1 cellular context compared by ENCODE assay signal in the genomic region with DNA sequence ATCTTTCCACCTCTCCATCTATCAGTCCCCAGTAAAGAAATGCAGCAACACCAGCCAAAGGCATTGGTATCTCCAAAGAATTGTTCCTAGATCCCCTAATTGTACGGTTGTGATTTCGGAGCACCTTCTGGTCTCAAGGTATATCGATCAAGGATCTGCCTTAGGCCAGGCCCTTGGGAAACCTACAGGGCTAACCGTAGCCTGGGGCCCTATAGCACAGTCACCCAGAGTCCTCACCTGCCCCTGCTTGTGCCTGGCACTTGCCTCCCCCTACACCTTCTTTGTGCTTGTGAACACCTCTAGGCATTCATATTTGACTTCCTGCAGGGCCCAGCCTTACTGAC.
TF ChIP-seq lines count a peak whose summit lies in the region.

No MANE protein-coding gene starts in this region.

TF ChIP-seq in GM23338, 12 proteins besides CTCF, POLR2A, EP300 and RAD21:
- TF ChIP-seq CREB1 (CRISPR knock-in tag; IDR thresholded peaks at IDR 0.05; ENCODE audit: low read depth) (no peak), ZNF114 (CRISPR knock-in tag; IDR thresholded peaks at IDR 0.05) (no peak), POLR2AphosphoS5 (IDR thresholded peaks at IDR 0.05; ENCODE audit: low read depth) (no peak), EZH2 (IDR thresholded peaks at IDR 0.05; ENCODE audit: low read depth, unreplicated experiment) (no peak), EZH2phosphoT487 (IDR thresholded peaks at IDR 0.05; ENCODE audit: unreplicated experiment) (no peak), STAT1 (IDR thresholded peaks at IDR 0.05; ENCODE audit: unreplicated experiment) (no peak), ETS1 (IDR thresholded peaks at IDR 0.05) (no peak), JUNB (IDR thresholded peaks at IDR 0.05; ENCODE audit: unreplicated experiment) (no peak), ZNF331 (CRISPR knock-in tag; IDR thresholded peaks at IDR 0.05; ENCODE audit: low read depth) (no peak), NANOG (IDR thresholded peaks at IDR 0.05; ENCODE audit: borderline replicate concordance) (no peak), ZNF462 (CRISPR knock-in tag; IDR thresholded peaks at IDR 0.05) (no peak)
- TF ChIP-seq, protein P1, sequence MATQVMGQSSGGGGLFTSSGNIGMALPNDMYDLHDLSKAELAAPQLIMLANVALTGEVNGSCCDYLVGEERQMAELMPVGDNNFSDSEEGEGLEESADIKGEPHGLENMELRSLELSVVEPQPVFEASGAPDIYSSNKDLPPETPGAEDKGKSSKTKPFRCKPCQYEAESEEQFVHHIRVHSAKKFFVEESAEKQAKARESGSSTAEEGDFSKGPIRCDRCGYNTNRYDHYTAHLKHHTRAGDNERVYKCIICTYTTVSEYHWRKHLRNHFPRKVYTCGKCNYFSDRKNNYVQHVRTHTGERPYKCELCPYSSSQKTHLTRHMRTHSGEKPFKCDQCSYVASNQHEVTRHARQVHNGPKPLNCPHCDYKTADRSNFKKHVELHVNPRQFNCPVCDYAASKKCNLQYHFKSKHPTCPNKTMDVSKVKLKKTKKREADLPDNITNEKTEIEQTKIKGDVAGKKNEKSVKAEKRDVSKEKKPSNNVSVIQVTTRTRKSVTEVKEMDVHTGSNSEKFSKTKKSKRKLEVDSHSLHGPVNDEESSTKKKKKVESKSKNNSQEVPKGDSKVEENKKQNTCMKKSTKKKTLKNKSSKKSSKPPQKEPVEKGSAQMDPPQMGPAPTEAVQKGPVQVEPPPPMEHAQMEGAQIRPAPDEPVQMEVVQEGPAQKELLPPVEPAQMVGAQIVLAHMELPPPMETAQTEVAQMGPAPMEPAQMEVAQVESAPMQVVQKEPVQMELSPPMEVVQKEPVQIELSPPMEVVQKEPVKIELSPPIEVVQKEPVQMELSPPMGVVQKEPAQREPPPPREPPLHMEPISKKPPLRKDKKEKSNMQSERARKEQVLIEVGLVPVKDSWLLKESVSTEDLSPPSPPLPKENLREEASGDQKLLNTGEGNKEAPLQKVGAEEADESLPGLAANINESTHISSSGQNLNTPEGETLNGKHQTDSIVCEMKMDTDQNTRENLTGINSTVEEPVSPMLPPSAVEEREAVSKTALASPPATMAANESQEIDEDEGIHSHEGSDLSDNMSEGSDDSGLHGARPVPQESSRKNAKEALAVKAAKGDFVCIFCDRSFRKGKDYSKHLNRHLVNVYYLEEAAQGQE (IDR thresholded peaks at IDR 0.05; ENCODE audit: unreplicated experiment): no peak
TF ChIP-seq in GM23338: peak in this region for 0.
